Comparison of ENCODE assay signal across 18 cellular contexts in the genomic region with DNA sequence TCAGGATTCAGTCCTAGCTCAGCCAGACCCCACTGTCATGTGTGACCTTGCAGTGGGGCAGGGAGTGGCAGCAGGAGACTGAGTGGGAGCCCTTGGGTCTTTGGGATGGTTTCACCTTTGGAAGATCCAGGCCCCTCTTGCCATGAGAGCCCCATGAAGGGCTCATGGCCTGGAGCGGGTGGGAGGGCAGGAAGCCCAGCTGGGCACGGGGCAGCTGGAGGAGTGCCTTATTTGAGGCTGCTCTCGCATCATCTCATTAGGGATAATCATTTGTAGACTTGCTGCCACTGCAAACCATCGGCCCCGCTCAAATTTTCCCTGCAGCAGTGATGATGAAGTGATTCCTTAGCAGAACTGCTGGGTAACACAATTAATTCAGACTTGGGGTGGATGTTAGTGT.
DNase-seq lines count a peak whose midpoint lies in the region; ATAC-seq and TF ChIP-seq lines count a peak whose summit lies in the region.
"Had no signal": no experiment of that assay in that cellular context is flagged by ENCODE, and none has a peak within 500 bp of the region (broad histone marks: within the 10 kb centered on the region; RNA-seq: fewer than 3 reads in every experiment).

No MANE protein-coding gene starts in this region.

- no peaks in the 10 kb centered on the region for H3K9me3 Mint-ChIP-seq in activated naive CD4-positive, alpha-beta T cell treated with anti-CD3 and anti-CD28 coated beads for 36 hours
- H3K9me3 Mint-ChIP-seq: CD14-positive monocyte had no signal

- DNase-seq in left ventricle myocardium inferior (no peak), left ventricle myocardium superior (no peak), WERI-Rb-1 (peak; percentile 59), left kidney (ENCODE audit: low read depth, low spot score) (peak; percentile 42), spleen (peak; percentile 32), activated gamma-delta T cell (lab: John Stamatoyannopoulos, UW) (no peak)
- no peak for DNase-seq in activated naive CD4-positive, alpha-beta T cell treated with anti-CD3 and anti-CD28 coated beads for 36 hours
- DNase-seq: COR-L47, HCEC 1CT, KG1, NCI-H1105, NCI-H1694 treated with DMSO at 0.1 percent for 48 hours, PC-3 had no signal

- H3K4me3 ChIP-seq in left ventricle myocardium inferior (no peak overlapping the region), WERI-Rb-1 (ENCODE audit: low read depth, low read length) (no peak overlapping the region), spleen (no peak overlapping the region)
- H3K4me3 ChIP-seq: GM12878 had no signal

- H3K4me1 ChIP-seq in left ventricle myocardium inferior, result peaks cover 77% of the 10 kb centered on the region
- H3K4me1 ChIP-seq in spleen, result peaks cover 13 to 80% (median 39%) of the 10 kb centered on the region in 6 donors

- 66 to 74% (median 68%) methylated on average over 5 of the region's 5 CpGs for WGBS in spleen, 5 donors

- H3K27ac ChIP-seq in left ventricle myocardium inferior (replicated peaks), result peak overlapping the region; percentile 84
- peak overlapping the region; percentile 86 for H3K27ac ChIP-seq in WERI-Rb-1
- no peak overlapping the region for H3K27ac ChIP-seq in spleen
- H3K27ac ChIP-seq: HL-60 had no signal

- no peaks in the 10 kb centered on the region for H3K4me1 Mint-ChIP-seq in activated naive CD4-positive, alpha-beta T cell treated with anti-CD3 and anti-CD28 coated beads for 36 hours (ENCODE audit: low read depth)
- H3K4me1 Mint-ChIP-seq: CD14-positive monocyte had no signal

- H3K27ac Mint-ChIP-seq in activated naive CD4-positive, alpha-beta T cell treated with anti-CD3 and anti-CD28 coated beads for 36 hours, result no peak overlapping the region
- H3K27ac Mint-ChIP-seq: CD14-positive monocyte had no signal

- H3K36me3 ChIP-seq in left ventricle myocardium inferior, result no peaks in the 10 kb centered on the region
- no peaks in the 10 kb centered on the region for H3K36me3 ChIP-seq in WERI-Rb-1
- no peaks in the 10 kb centered on the region for H3K36me3 ChIP-seq in spleen

- intact Hi-C loops in left ventricle myocardium inferior (cut with micrococcal nuclease) (no loop called here), left ventricle myocardium superior (cut with micrococcal nuclease) (no loop called here), spleen (cut with DNase I; ENCODE audit: low total_unique reads) (no loop called here)
- intact Hi-C loops in activated naive CD4-positive, alpha-beta T cell treated with anti-CD3 and anti-CD28 coated beads for 36 hours (cut with micrococcal nuclease), result no loop called here

- CTCF ChIA-PET in activated naive CD4-positive, alpha-beta T cell treated with anti-CD3 and anti-CD28 coated beads for 36 hours (lab: Charles Lee), result interaction anchor here (1.4 kb wide), 1 partner anchor 46 kb away, joined by 4 read pairs; no protein-coding TSS in a partner anchor

- ATAC-seq in left ventricle myocardium superior (no peak), HG02623 (IDR thresholded peaks at IDR 0.05; ENCODE audit: unreplicated experiment) (no peak)
- ATAC-seq: GM12878, PC-3, Right ventricle myocardium inferior had no signal

- no peaks in the 10 kb centered on the region for H3K27me3 Mint-ChIP-seq in activated naive CD4-positive, alpha-beta T cell treated with anti-CD3 and anti-CD28 coated beads for 36 hours (ENCODE audit: low read depth)

- TF ChIP-seq POLR2A in spleen (IDR thresholded peaks at IDR 0.05), result no peak

- no peak overlapping the region for H3K4me3 Mint-ChIP-seq in activated naive CD4-positive, alpha-beta T cell treated with anti-CD3 and anti-CD28 coated beads for 36 hours
- H3K4me3 Mint-ChIP-seq: CD14-positive monocyte had no signal

- H3K9me3 ChIP-seq in left ventricle myocardium inferior (replicated peaks) (no peaks in the 10 kb centered on the region), WERI-Rb-1 (ENCODE audit: severe bottlenecking) (no peaks in the 10 kb centered on the region), spleen (no peaks in the 10 kb centered on the region)

- no peaks in the 10 kb centered on the region for H3K27me3 ChIP-seq in left ventricle myocardium inferior (ENCODE audit: low read depth)
- H3K27me3 ChIP-seq in WERI-Rb-1 (ENCODE audit: insufficient read depth, low read depth, severe bottlenecking), result no peaks in the 10 kb centered on the region
- peaks cover 0 to 7% (median 0%) of the 10 kb centered on the region in 7 donors for H3K27me3 ChIP-seq in spleen (replicated peaks in 1 of 7)

- no peaks in the 10 kb centered on the region for H3K36me3 Mint-ChIP-seq in activated naive CD4-positive, alpha-beta T cell treated with anti-CD3 and anti-CD28 coated beads for 36 hours (ENCODE audit: low read depth)
- H3K36me3 Mint-ChIP-seq: CD14-positive monocyte had no signal

- no peak for TF ChIP-seq CTCF in left ventricle myocardium inferior (IDR thresholded peaks at IDR 0.05; ENCODE audit: borderline replicate concordance)
- no peak for TF ChIP-seq CTCF in WERI-Rb-1 (IDR thresholded peaks at IDR 0.05; ENCODE audit: low read depth, low read length)
- TF ChIP-seq CTCF in spleen (IDR thresholded peaks at IDR 0.05 in 8 of 11, conservative IDR thresholded peaks at IDR 0.05 in 3 of 11), result no peak

Comparison
In these comparisons a context has a peak if more than half of its experiments do, and no peak if none do; other contexts are left out.
1. DNase-seq: peak in WERI-Rb-1 (single experiment), left kidney (single experiment) and spleen (single experiment); none in left ventricle myocardium inferior (single experiment), left ventricle myocardium superior (single experiment), activated naive CD4-positive, alpha-beta T cell treated with anti-CD3 and anti-CD28 coated beads for 36 hours (single experiment) and activated gamma-delta T cell (single experiment).
2. H3K27ac ChIP-seq: peak in left ventricle myocardium inferior (single experiment) and WERI-Rb-1 (single experiment); none in spleen (0 of 8).